ENCODE assay signal across 21 cellular contexts in the genomic region with DNA sequence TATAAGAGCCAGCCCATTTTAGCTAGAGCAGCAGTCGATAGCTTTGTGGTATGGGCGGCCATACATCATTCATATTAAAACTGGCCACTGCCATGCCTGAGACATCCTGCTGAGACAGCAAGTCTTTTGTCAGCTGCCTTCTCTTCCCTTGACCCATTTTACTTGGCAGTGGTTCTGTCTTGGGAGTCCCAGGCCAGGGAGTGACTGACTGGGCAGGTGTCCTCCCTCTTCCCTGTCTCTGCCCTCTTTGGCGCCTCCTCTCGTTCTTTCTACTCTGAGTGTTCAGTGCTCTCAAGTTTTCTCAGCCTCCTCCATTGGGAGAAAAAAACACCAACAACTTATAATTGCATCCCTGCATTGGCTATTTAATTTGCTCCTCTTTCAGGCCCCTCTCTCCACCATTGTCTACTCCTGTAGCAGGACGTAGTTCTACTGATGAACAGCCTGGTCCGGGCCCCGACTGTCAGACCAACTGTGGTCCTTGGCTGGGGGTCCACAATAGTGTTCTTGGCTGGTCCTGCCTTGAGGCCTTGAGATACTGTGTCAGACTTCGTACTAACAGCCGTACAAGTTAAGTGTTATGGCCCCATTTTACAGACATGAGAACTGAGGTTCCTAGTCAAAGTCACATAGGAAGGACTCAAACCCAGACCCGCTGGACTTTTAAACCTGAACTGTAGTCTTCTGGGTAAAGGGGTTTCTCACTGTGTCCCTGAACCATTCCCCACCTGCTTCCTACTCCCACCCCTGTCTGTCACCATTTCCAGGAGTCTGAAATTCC. TPM values are rescaled to one million over a fixed set of nuclear protein-coding genes. Genes with fewer than 3 reads are reported as not detected.
DNase-seq lines count a peak whose midpoint lies in the region; TF ChIP-seq lines count a peak whose summit lies in the region.
"Had no signal": no experiment of that assay in that cellular context is flagged by ENCODE, and none has a peak within 500 bp of the region (broad histone marks: within the 10 kb centered on the region; RNA-seq: fewer than 3 reads in every experiment).

No MANE protein-coding gene starts in this region.

- H4K20me1 ChIP-seq in neural progenitor cell (ENCODE audit: low read depth): no peaks in the 10 kb centered on the region

- H3K27ac ChIP-seq in neural progenitor cell: no peak overlapping the region
- H3K27ac ChIP-seq: C4-2B, dorsolateral prefrontal cortex, transverse colon had no signal

- H3K27me3 ChIP-seq in H7 (ENCODE audit: control insufficient read depth, insufficient read depth, low read length) (no peaks in the 10 kb centered on the region), neural progenitor cell (no peaks in the 10 kb centered on the region)
- H3K27me3 ChIP-seq: dorsolateral prefrontal cortex, transverse colon had no signal

- no peaks in the 10 kb centered on the region for H3K4me1 ChIP-seq in neural progenitor cell
- H3K4me1 ChIP-seq: transverse colon had no signal

- H3K27me3 Mint-ChIP-seq in dendritic cell treated with granulocyte-macrophage colony-stimulating factor and Interleukin-4, amounts not matched to agents 40 ng/mL and 50 ng/mL, for 4 days: peaks cover 2% of the 10 kb centered on the region
- H3K27me3 Mint-ChIP-seq in neural progenitor cell (ENCODE audit: insufficient read depth, low read depth): peaks cover 17% of the 10 kb centered on the region
- H3K27me3 Mint-ChIP-seq: stimulated activated naive CD8-positive, alpha-beta T cell treated with anti-CD3 and anti-CD28 coated beads, Interleukin-15, amount 100 ng/mL, for 72 hours had no signal

- TF ChIP-seq CTCF in neural progenitor cell (IDR thresholded peaks at IDR 0.05): no peak

- H3K27ac Mint-ChIP-seq in dendritic cell treated with granulocyte-macrophage colony-stimulating factor and Interleukin-4, amounts not matched to agents 40 ng/mL and 50 ng/mL, for 4 days: peak overlapping the region; percentile 35
- H3K27ac Mint-ChIP-seq in neural progenitor cell: peak overlapping the region; percentile 22
- H3K27ac Mint-ChIP-seq: activated naive CD4-positive, alpha-beta T cell treated with anti-CD3 and anti-CD28 coated beads, Interleukin-2, amount 10 ng/mL, durations not matched to agents 7 days and 5 days; activated T-helper 1 cell treated with anti-CD3 and anti-CD28 coated beads, Interleukin-12 subunit alpha, Interleukin-12 subunit beta, Interleukin-2, Interleukin-4 antibody, amounts not matched to agents 30 ng/mL and 10 ng/mL and 1 ng/mL, durations not matched to agents 14 hours and 24 hours and 36 hours; stimulated activated naive CD8-positive, alpha-beta T cell treated with anti-CD3 and anti-CD28 coated beads, Interleukin-15, amount 100 ng/mL, for 72 hours had no signal

- no peaks in the 10 kb centered on the region for H3K9me3 ChIP-seq in neural progenitor cell (ENCODE audit: low read depth)
- H3K9me3 ChIP-seq: transverse colon had no signal

- no peaks in the 10 kb centered on the region for H3K36me3 Mint-ChIP-seq in dendritic cell treated with granulocyte-macrophage colony-stimulating factor and Interleukin-4, amounts not matched to agents 40 ng/mL and 50 ng/mL, for 4 days (ENCODE audit: low read depth)
- no peaks in the 10 kb centered on the region for H3K36me3 Mint-ChIP-seq in neural progenitor cell
- H3K36me3 Mint-ChIP-seq: activated naive CD4-positive, alpha-beta T cell treated with anti-CD3 and anti-CD28 coated beads, Interleukin-2, amount 10 ng/mL, durations not matched to agents 7 days and 5 days had no signal

- H3K9me3 Mint-ChIP-seq in dendritic cell treated with granulocyte-macrophage colony-stimulating factor and Interleukin-4, amounts not matched to agents 40 ng/mL and 50 ng/mL, for 4 days: no peaks in the 10 kb centered on the region
- no peaks in the 10 kb centered on the region for H3K9me3 Mint-ChIP-seq in neural progenitor cell
- H3K9me3 Mint-ChIP-seq: activated naive CD4-positive, alpha-beta T cell treated with anti-CD3 and anti-CD28 coated beads, Interleukin-2, amount 10 ng/mL, durations not matched to agents 7 days and 5 days; activated T-helper 1 cell treated with anti-CD3 and anti-CD28 coated beads, Interleukin-12 subunit alpha, Interleukin-12 subunit beta, Interleukin-2, Interleukin-4 antibody, amounts not matched to agents 30 ng/mL and 10 ng/mL and 1 ng/mL, durations not matched to agents 14 hours and 24 hours and 36 hours; stimulated activated naive CD8-positive, alpha-beta T cell treated with anti-CD3 and anti-CD28 coated beads, Interleukin-15, amount 100 ng/mL, for 72 hours had no signal

- no peak overlapping the region for H2AFZ ChIP-seq in neural progenitor cell (replicated peaks)

- H3F3A ChIP-seq in neural progenitor cell (ENCODE audit: low read depth): no peaks in the 10 kb centered on the region

- peak; percentile 80 for DNase-seq in DMS79 treated with DMSO at 0.1 percent for 48 hours (lab: John Stamatoyannopoulos, UW)
- peak; percentile 38 for DNase-seq in H7
- DNase-seq in neural progenitor cell (ENCODE audit: low spot score): no peak
- DNase-seq in HuH-7.5 (ENCODE audit: low spot score): no peak
- no peak for DNase-seq in NCI-H1105 treated with DMSO at 0.1 percent for 48 hours (lab: John Stamatoyannopoulos, UW)
- DNase-seq in superior temporal gyrus (ENCODE audit: extremely low spot score): no peak
- no peak for DNase-seq in NCI-H69 (lab: John Stamatoyannopoulos, UW)
- DNase-seq: activated CD4-positive, alpha-beta T cell treated with anti-CD3 and anti-CD28 coated beads, Interleukin-2, amount 50 U/mL, for 4 hours; activated naive CD4-positive, alpha-beta T cell treated with anti-CD3 and anti-CD28 coated beads, Interleukin-2, amount 10 ng/mL, durations not matched to agents 7 days and 5 days; Calu3; dorsolateral prefrontal cortex; kidney glomerular epithelial cell; NCI-H1694; NCI-H226; occipital lobe; stimulated activated naive CD8-positive, alpha-beta T cell treated with anti-CD3 and anti-CD28 coated beads, Interleukin-15, amount 100 ng/mL, for 72 hours; T1000; transverse colon had no signal

- H3K4me3 Mint-ChIP-seq in dendritic cell treated with granulocyte-macrophage colony-stimulating factor and Interleukin-4, amounts not matched to agents 40 ng/mL and 50 ng/mL, for 4 days: no peak overlapping the region
- peak overlapping the region; percentile 3 for H3K4me3 Mint-ChIP-seq in neural progenitor cell
- H3K4me3 Mint-ChIP-seq: activated naive CD4-positive, alpha-beta T cell treated with anti-CD3 and anti-CD28 coated beads, Interleukin-2, amount 10 ng/mL, durations not matched to agents 7 days and 5 days; activated T-helper 1 cell treated with anti-CD3 and anti-CD28 coated beads, Interleukin-12 subunit alpha, Interleukin-12 subunit beta, Interleukin-2, Interleukin-4 antibody, amounts not matched to agents 30 ng/mL and 10 ng/mL and 1 ng/mL, durations not matched to agents 14 hours and 24 hours and 36 hours; stimulated activated naive CD8-positive, alpha-beta T cell treated with anti-CD3 and anti-CD28 coated beads, Interleukin-15, amount 100 ng/mL, for 72 hours had no signal

- intact Hi-C loops in dendritic cell treated with granulocyte-macrophage colony-stimulating factor and Interleukin-4, amounts not matched to agents 40 ng/mL and 50 ng/mL, for 4 days (cut with micrococcal nuclease): no loop called here

- peaks cover 21% of the 10 kb centered on the region for H3K4me1 Mint-ChIP-seq in dendritic cell treated with granulocyte-macrophage colony-stimulating factor and Interleukin-4, amounts not matched to agents 40 ng/mL and 50 ng/mL, for 4 days (ENCODE audit: low read depth)
- peaks cover 27% of the 10 kb centered on the region for H3K4me1 Mint-ChIP-seq in neural progenitor cell
- H3K4me1 Mint-ChIP-seq: activated naive CD4-positive, alpha-beta T cell treated with anti-CD3 and anti-CD28 coated beads, Interleukin-2, amount 10 ng/mL, durations not matched to agents 7 days and 5 days; stimulated activated naive CD8-positive, alpha-beta T cell treated with anti-CD3 and anti-CD28 coated beads, Interleukin-15, amount 100 ng/mL, for 72 hours had no signal

- H3K9ac ChIP-seq in neural progenitor cell: no peak overlapping the region

- H3K4me3 ChIP-seq in H7 (ENCODE audit: insufficient read depth, low read depth, low read length) (no peak overlapping the region), neural progenitor cell (no peak overlapping the region)
- H3K4me3 ChIP-seq: dorsolateral prefrontal cortex, transverse colon had no signal

- no peak overlapping the region for H3K4me2 ChIP-seq in neural progenitor cell

- H3K36me3 ChIP-seq in H7 (replicated peaks; ENCODE audit: control insufficient read depth, insufficient read depth, low read length): no peaks in the 10 kb centered on the region
- H3K36me3 ChIP-seq in neural progenitor cell: no peaks in the 10 kb centered on the region
- H3K36me3 ChIP-seq: transverse colon had no signal

- H3K79me2 ChIP-seq in neural progenitor cell (ENCODE audit: low read depth): no peaks in the 10 kb centered on the region

RNA-seq across cellular contexts. Expression of gene JDP2, which starts 18.2 kb away (rescaled TPM):
- total RNA-seq in H7 (2014; rRNA removed; shearing (Covaris generic)): 30.2 and 37.9 TPM in 2 replicates
- total RNA-seq in neural progenitor cell (ENCODE audit: low replicate concordance): 2.5 and 8.4 TPM in 2 replicates

Comparison
In these comparisons a context has a peak if more than half of its experiments do, and no peak if none do; other contexts are left out.
1. DNase-seq: peak in DMS79 treated with DMSO at 0.1 percent for 48 hours (single experiment) and H7 (single experiment); none in neural progenitor cell (single experiment), HuH-7.5 (single experiment), NCI-H1105 treated with DMSO at 0.1 percent for 48 hours (single experiment), superior temporal gyrus (single experiment) and NCI-H69 (single experiment).